Comparison of ENCODE assay signal across 1 cellular context in the genomic region with DNA sequence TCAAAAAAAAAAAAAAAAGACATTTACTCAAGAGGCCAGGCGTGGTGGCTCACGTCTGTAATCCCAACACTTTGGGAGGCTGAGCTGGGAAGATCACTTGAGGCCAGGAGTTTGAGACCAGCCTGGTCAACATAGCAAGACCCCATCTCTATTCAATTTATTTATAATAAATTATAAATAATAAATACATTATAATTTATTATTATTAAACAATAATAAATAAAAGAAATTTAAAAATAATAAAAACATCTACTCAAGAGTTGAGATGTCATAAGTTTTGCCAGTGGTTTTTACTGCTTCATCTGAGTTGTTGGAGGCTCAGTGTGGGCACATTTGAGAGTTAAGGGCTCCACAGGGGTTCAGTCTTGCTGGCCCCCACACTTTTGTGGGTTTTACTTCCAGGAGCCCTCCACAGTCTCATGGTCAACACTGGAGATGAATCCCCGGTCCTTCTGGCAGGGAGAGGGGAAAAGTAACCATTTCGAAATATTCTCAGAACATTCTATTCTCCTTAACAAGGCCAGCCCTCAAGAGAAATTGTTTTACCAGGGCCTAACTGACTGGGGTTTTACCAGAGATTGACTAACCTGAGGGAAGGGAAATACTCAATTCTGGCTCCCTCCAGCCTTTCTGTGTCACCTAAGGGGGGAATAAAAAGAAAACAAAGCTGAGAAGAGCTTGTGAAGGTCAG.
TF ChIP-seq lines count a peak whose summit lies in the region.

No MANE protein-coding gene starts in this region.

TF ChIP-seq in HCT116, 20 proteins besides CTCF, POLR2A, EP300 and RAD21 (continued from another document):
- TF ChIP-seq, protein P1, sequence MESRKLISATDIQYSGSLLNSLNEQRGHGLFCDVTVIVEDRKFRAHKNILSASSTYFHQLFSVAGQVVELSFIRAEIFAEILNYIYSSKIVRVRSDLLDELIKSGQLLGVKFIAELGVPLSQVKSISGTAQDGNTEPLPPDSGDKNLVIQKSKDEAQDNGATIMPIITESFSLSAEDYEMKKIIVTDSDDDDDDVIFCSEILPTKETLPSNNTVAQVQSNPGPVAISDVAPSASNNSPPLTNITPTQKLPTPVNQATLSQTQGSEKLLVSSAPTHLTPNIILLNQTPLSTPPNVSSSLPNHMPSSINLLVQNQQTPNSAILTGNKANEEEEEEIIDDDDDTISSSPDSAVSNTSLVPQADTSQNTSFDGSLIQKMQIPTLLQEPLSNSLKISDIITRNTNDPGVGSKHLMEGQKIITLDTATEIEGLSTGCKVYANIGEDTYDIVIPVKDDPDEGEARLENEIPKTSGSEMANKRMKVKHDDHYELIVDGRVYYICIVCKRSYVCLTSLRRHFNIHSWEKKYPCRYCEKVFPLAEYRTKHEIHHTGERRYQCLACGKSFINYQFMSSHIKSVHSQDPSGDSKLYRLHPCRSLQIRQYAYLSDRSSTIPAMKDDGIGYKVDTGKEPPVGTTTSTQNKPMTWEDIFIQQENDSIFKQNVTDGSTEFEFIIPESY (IDR thresholded peaks at IDR 0.05; ENCODE audit: extremely low read depth, insufficient replicate concordance, low read length): no peak
- TF ChIP-seq CEBPB (IDR thresholded peaks at IDR 0.05; ENCODE audit: low read depth): no peak
TF ChIP-seq in HCT116: peak in this region for 0.
